ENCODE assay signal across 28 cellular contexts in genomic region chr12:105280966-105281693, GRCh38. TPM values are rescaled to one million over a fixed set of nuclear protein-coding genes. Genes with fewer than 3 reads are reported as not detected.
DNase-seq lines count a peak whose midpoint lies in the region; FAIRE-seq and TF ChIP-seq lines count a peak whose summit lies in the region.
"Had no signal": no experiment of that assay in that cellular context is flagged by ENCODE, and none has a peak within 500 bp of the region (broad histone marks: within the 10 kb centered on the region; RNA-seq: fewer than 3 reads in every experiment).

No MANE protein-coding gene starts in this region.

- H3K4me1 ChIP-seq in endothelial cell of umbilical vein (ENCODE audit: control insufficient read depth, extremely low read depth, insufficient read depth, low read length), result peaks cover 9% of the 10 kb centered on the region
- H3K4me1 ChIP-seq in mucosa of stomach (ENCODE audit: control insufficient read depth, insufficient read depth, low read length), result peaks cover 23% of the 10 kb centered on the region
- H3K4me1 ChIP-seq in H9 (ENCODE audit: insufficient read depth, low read length), result no peaks in the 10 kb centered on the region
- H3K4me1 ChIP-seq: adrenal gland, heart left ventricle, spleen had no signal

- no peaks in the 10 kb centered on the region for H3K79me2 ChIP-seq in endothelial cell of umbilical vein (ENCODE audit: control insufficient read depth, insufficient read depth, low read length)
- no peaks in the 10 kb centered on the region for H3K79me2 ChIP-seq in H9 (ENCODE audit: insufficient read depth, low read length)

- H4K8ac ChIP-seq in H9 (replicated peaks; ENCODE audit: insufficient read length, low read depth, low read length), result no peak overlapping the region

- no peak overlapping the region for H2AK5ac ChIP-seq in H9 (ENCODE audit: insufficient read length, low read length)

- peaks cover 7% of the 10 kb centered on the region for H3K27me3 Mint-ChIP-seq in H9 (ENCODE audit: low read depth)
- H3K27me3 Mint-ChIP-seq: stimulated activated memory B cell treated with anti-CD40 and anti-IgM and Interleukin-4, amounts not matched to agents 10 μg/mL and 1 μg/mL and 100 μg/mL, for 72 hours had no signal

- no peaks in the 10 kb centered on the region for H3K36me3 Mint-ChIP-seq in H9 (ENCODE audit: insufficient read depth in 1 of 3, low read depth in 3 of 3)
- H3K36me3 Mint-ChIP-seq: memory B cell; naive B cell; stimulated activated memory B cell treated with anti-CD40 and anti-IgM and Interleukin-4, amounts not matched to agents 10 μg/mL and 1 μg/mL and 100 μg/mL, for 72 hours had no signal

- H3T11ph ChIP-seq in H9 (ENCODE audit: low read length), result no peak overlapping the region

- H4K91ac ChIP-seq in H9 (ENCODE audit: insufficient read length, low read depth, low read length), result no peak overlapping the region

- H3K27ac ChIP-seq in endothelial cell of umbilical vein (ENCODE audit: insufficient read depth, low read depth, low read length) (no peak overlapping the region), H9 (ENCODE audit: insufficient read length, low read depth, low read length) (no peak overlapping the region)
- H3K27ac ChIP-seq: adrenal gland, cardiac muscle cell, heart left ventricle, SK-N-MC, spleen, suprapubic skin had no signal

- dilution Hi-C loops in endothelial cell of umbilical vein (cut with MboI; ENCODE audit: extremely low pct_ligation_motif_present, low sequenced_read_pairs), result no loop called here

- peak; percentile 62 for FAIRE-seq in endothelial cell of umbilical vein (lab: Jason Lieb, UNC)

- H2BK20ac ChIP-seq in H9 (ENCODE audit: low read depth, low read length, poor library complexity, severe bottlenecking), result no peak overlapping the region

- H3K27me3 ChIP-seq in endothelial cell of umbilical vein (ENCODE audit: control insufficient read depth in 2 of 2, insufficient read depth in 2 of 2, low read length in 2 of 2), result no peaks in the 10 kb centered on the region
- no peaks in the 10 kb centered on the region for H3K27me3 ChIP-seq in mucosa of stomach (ENCODE audit: control insufficient read depth, insufficient read depth, low read length)
- H3K27me3 ChIP-seq in H9 (ENCODE audit: insufficient read depth, low read length), result no peaks in the 10 kb centered on the region
- H3K27me3 ChIP-seq: suprapubic skin had no signal

- H3K23ac ChIP-seq in H9 (ENCODE audit: insufficient read length, low read depth, low read length), result no peak overlapping the region

- H3K4me1 Mint-ChIP-seq in H9, result peaks cover 5 to 14% of the 10 kb centered on the region in 2 experiments
- H3K4me1 Mint-ChIP-seq: naive B cell; stimulated activated memory B cell treated with anti-CD40 and anti-IgM and Interleukin-4, amounts not matched to agents 10 μg/mL and 1 μg/mL and 100 μg/mL, for 72 hours had no signal

- H4K5ac ChIP-seq in H9 (ENCODE audit: insufficient read length, low read depth, low read length), result no peak overlapping the region

- no peak overlapping the region for H3K27ac Mint-ChIP-seq in H9
- H3K27ac Mint-ChIP-seq: activated CD4-positive, alpha-beta T cell treated with anti-CD3 and anti-CD28 coated beads, Interleukin-2, amount 10 ng/mL, durations not matched to agents 24 days and 14 days; CD4-positive, alpha-beta T cell; memory B cell; naive B cell; stimulated activated memory B cell treated with anti-CD40 and anti-IgM and Interleukin-4, amounts not matched to agents 10 μg/mL and 1 μg/mL and 100 μg/mL, for 72 hours had no signal

- H3K9ac ChIP-seq in endothelial cell of umbilical vein (replicated peaks; ENCODE audit: extremely low read depth, insufficient read depth, low read length) (no peak overlapping the region), mucosa of stomach (ENCODE audit: low read length) (peak overlapping the region; percentile 46), H9 (ENCODE audit: extremely low read depth, insufficient read length, low read length) (no peak overlapping the region)

- peak overlapping the region; percentile 23 for H2AFZ ChIP-seq in endothelial cell of umbilical vein (ENCODE audit: low read depth, low read length)
- H2AFZ ChIP-seq in H9 (ENCODE audit: low read length), result no peak overlapping the region

- DNase-seq in ACHN (peak; percentile 17), M059J (ENCODE audit: low read depth) (peak; percentile 50), endothelial cell of umbilical vein (ENCODE audit: low read depth, low spot score) (peak; percentile 18), cerebellar nuclear complex (lab: John Stamatoyannopoulos, UW) (no peak), HCEC 1CT (no peak), H9 (no peak)
- DNase-seq: activated CD4-positive, alpha-beta T cell treated with anti-CD3 and anti-CD28 coated beads, Interleukin-2, amount 10 ng/mL, durations not matched to agents 24 days and 14 days; activated naive CD4-positive, alpha-beta T cell treated with Interleukin-2 at 50 U/mL for 16 hours; activated T-cell treated with anti-CD3 and anti-CD28 coated beads, Interleukin-2, amount 50 U/mL, for 48 hours; adrenal gland; CD4-positive, alpha-beta T cell; GDM1; GOT3; heart left ventricle; naive B cell; NCI-H1092 treated with DMSO at 0.1 percent for 48 hours; NCI-H2029; NCI-H226; NCI-H748 treated with DMSO at 0.1 percent for 48 hours; RPMI8226; spleen; stimulated activated CD4-positive, alpha-beta T cell treated with anti-CD3 and anti-CD28 coated beads, Interleukin-4, amount 100 ng/mL, for 1 hour had no signal

- H3K9me3 Mint-ChIP-seq in H9, result no peaks in the 10 kb centered on the region
- H3K9me3 Mint-ChIP-seq: CD4-positive, alpha-beta T cell; memory B cell; stimulated activated memory B cell treated with anti-CD40 and anti-IgM and Interleukin-4, amounts not matched to agents 10 μg/mL and 1 μg/mL and 100 μg/mL, for 72 hours had no signal

- no TSS peak for BruUV-seq in endothelial cell of umbilical vein (replicated peaks; lab: Mats Ljungman, UMichigan)

- no peak overlapping the region for H3K4me3 Mint-ChIP-seq in H9
- H3K4me3 Mint-ChIP-seq: activated CD4-positive, alpha-beta T cell treated with anti-CD3 and anti-CD28 coated beads, Interleukin-2, amount 10 ng/mL, durations not matched to agents 24 days and 14 days; CD4-positive, alpha-beta T cell; memory B cell; naive B cell; stimulated activated memory B cell treated with anti-CD40 and anti-IgM and Interleukin-4, amounts not matched to agents 10 μg/mL and 1 μg/mL and 100 μg/mL, for 72 hours had no signal

- H3K56ac ChIP-seq in H9 (ENCODE audit: insufficient read length, low read depth, low read length), result no peak overlapping the region

- no peak overlapping the region for H3K4ac ChIP-seq in H9 (ENCODE audit: low read depth, low read length)

- H2BK5ac ChIP-seq in H9 (ENCODE audit: insufficient read length, low read length), result no peak overlapping the region

- no peak overlapping the region for H3K4me3 ChIP-seq in endothelial cell of umbilical vein (replicated peaks in 1 of 3; ENCODE audit: insufficient read depth in 1 of 3, low read depth in 1 of 3, low read length in 3 of 3)
- no peak overlapping the region for H3K4me3 ChIP-seq in mucosa of stomach (ENCODE audit: low read length)
- H3K4me3 ChIP-seq: adrenal gland, cardiac muscle cell, heart left ventricle, SK-N-MC, spleen, suprapubic skin had no signal

- H2BK15ac ChIP-seq in H9 (ENCODE audit: low read depth, low read length), result no peak overlapping the region

- no peak overlapping the region for H3K14ac ChIP-seq in H9 (ENCODE audit: insufficient read depth, low read length)

- WGBS in H9 (ENCODE audit: extremely low coverage, insufficient read length, low lambda C conversion rate), result no CpG with 5 or more reads among the region's 6 CpGs

- POLR2A ChIA-PET in endothelial cell of umbilical vein (lab: Charles Lee), result no interaction called here

- no peak for TF ChIP-seq CTCF in endothelial cell of umbilical vein (IDR thresholded peaks at IDR 0.05; ENCODE audit: extremely low read depth in 1 of 2, insufficient read depth in 1 of 2, low read depth in 1 of 2, low read length in 2 of 2)
- TF ChIP-seq CTCF in H9 (conservative IDR thresholded peaks at IDR 0.05), result no peak

- H3K36me3 ChIP-seq in endothelial cell of umbilical vein (ENCODE audit: control insufficient read depth in 2 of 2, extremely low read depth in 1 of 2, insufficient read depth in 2 of 2, low read length in 2 of 2) (no peaks in the 10 kb centered on the region), mucosa of stomach (ENCODE audit: control insufficient read depth, insufficient read depth, low read length) (no peaks in the 10 kb centered on the region)
- H3K36me3 ChIP-seq: adrenal gland, cardiac muscle cell, heart left ventricle, spleen, suprapubic skin had no signal

- no peaks in the 10 kb centered on the region for H3K79me1 ChIP-seq in H9 (ENCODE audit: insufficient read depth, low read depth, low read length, poor library complexity, severe bottlenecking)

- in situ Hi-C loops in ACHN (cut with HindIII; ENCODE audit: low pct_ligation_motif_present, low pct_unique_long_range_greater_than_20kb, low sequenced_read_pairs), result no loop called here

- intact Hi-C loops in endothelial cell of umbilical vein (cut with micrococcal nuclease), result no loop called here

- no peak overlapping the region for H2BK12ac ChIP-seq in H9 (ENCODE audit: insufficient read length, low read depth, low read length)

- H3K9me1 ChIP-seq in endothelial cell of umbilical vein (replicated peaks; ENCODE audit: control insufficient read depth, extremely low read depth, insufficient read depth, low read length), result no peaks in the 10 kb centered on the region

- no peaks in the 10 kb centered on the region for H3K23me2 ChIP-seq in H9 (ENCODE audit: insufficient read length, low read depth, low read length, poor library complexity, severe bottlenecking)

- H2BK120ac ChIP-seq in H9 (ENCODE audit: low read depth, low read length, poor library complexity, severe bottlenecking), result no peak overlapping the region

- CTCF ChIA-PET in endothelial cell of umbilical vein (lab: Charles Lee), result no interaction called here

- no peak overlapping the region for H3K18ac ChIP-seq in H9 (ENCODE audit: insufficient read length, low read depth, low read length)

- H3K9me3 ChIP-seq in endothelial cell of umbilical vein (replicated peaks; ENCODE audit: control insufficient read depth, insufficient read depth, low read length) (no peaks in the 10 kb centered on the region), mucosa of stomach (ENCODE audit: control insufficient read depth, low read length) (no peaks in the 10 kb centered on the region), H9 (ENCODE audit: control insufficient read depth, low read depth, low read length) (no peaks in the 10 kb centered on the region)
- H3K9me3 ChIP-seq: adrenal gland, heart left ventricle, spleen, suprapubic skin had no signal

- TF ChIP-seq POLR2A in endothelial cell of umbilical vein (IDR thresholded peaks at IDR 0.05; ENCODE audit: low read depth, low read length), result no peak

- no peak overlapping the region for H3K4me2 ChIP-seq in endothelial cell of umbilical vein (ENCODE audit: insufficient read depth, low read length)
- no peak overlapping the region for H3K4me2 ChIP-seq in H9 (ENCODE audit: insufficient read depth, insufficient read length, low read length)

- H4K20me1 ChIP-seq in endothelial cell of umbilical vein (replicated peaks; ENCODE audit: control insufficient read depth, extremely low read depth, insufficient read depth, low read length) (no peaks in the 10 kb centered on the region), H9 (ENCODE audit: control insufficient read depth, insufficient read depth, insufficient read length) (no peaks in the 10 kb centered on the region)

RNA-seq across cellular contexts. Expression of gene APPL2, which starts 45.2 kb away (rescaled TPM):
- total RNA-seq in M059J (2014; rRNA removed; shearing (Covaris generic)), result 21.4 and 41.3 TPM in 2 replicates
- 21.4 and 31.8 TPM in 2 replicates for total RNA-seq in endothelial cell of umbilical vein
- polyA plus RNA-seq in endothelial cell of umbilical vein, result 8.1 and 9.2 TPM in 2 replicates
- 11.0 and 11.6 TPM in 2 replicates for polyA plus RNA-seq in endothelial cell of umbilical vein (2011; cell fraction: cytosol; rRNA removed)
- polyA plus RNA-seq in endothelial cell of umbilical vein (2011; cell fraction: nucleus; rRNA removed), result 52.5 and 58.8 TPM in 2 replicates
- 21.9 and 23.1 TPM in 2 replicates for polyA plus RNA-seq in endothelial cell of umbilical vein (2012)
- polyA minus RNA-seq in endothelial cell of umbilical vein, result 30.0 and 38.2 TPM in 2 replicates
- 7.4 TPM for polyA minus RNA-seq in endothelial cell of umbilical vein (2011; cell fraction: cytosol; rRNA and poly(A)+ RNA removed)
- 59.7 and 67.9 TPM in 2 replicates for polyA minus RNA-seq in endothelial cell of umbilical vein (2011; cell fraction: nucleus; rRNA and poly(A)+ RNA removed)
- total RNA-seq in H9 (2021), result 17.0 and 18.5 TPM in 2 replicates

RNA-seq across cellular contexts. Expression of gene C12orf75, which starts 49.4 kb away (rescaled TPM):
- 555 and 669 TPM in 2 replicates for total RNA-seq in M059J (2014; rRNA removed; shearing (Covaris generic))
- total RNA-seq in endothelial cell of umbilical vein (60.7 and 73.6 TPM in 2 replicates), H9 (2021) (34.9 and 37.9 TPM in 2 replicates)
- 23.6 and 27.6 TPM in 2 replicates for polyA plus RNA-seq in endothelial cell of umbilical vein
- 46.4 and 50.6 TPM in 2 replicates for polyA plus RNA-seq in endothelial cell of umbilical vein (2011; cell fraction: cytosol; rRNA removed)
- 21.8 and 23.3 TPM in 2 replicates for polyA plus RNA-seq in endothelial cell of umbilical vein (2011; cell fraction: nucleus; rRNA removed)
- polyA plus RNA-seq in endothelial cell of umbilical vein (2012), result 47.1 and 71.8 TPM in 2 replicates
- 12.2 and 19.7 TPM in 2 replicates for polyA minus RNA-seq in endothelial cell of umbilical vein
- polyA minus RNA-seq in endothelial cell of umbilical vein (2011; cell fraction: cytosol; rRNA and poly(A)+ RNA removed), result 16.0 TPM
- polyA minus RNA-seq in endothelial cell of umbilical vein (2011; cell fraction: nucleus; rRNA and poly(A)+ RNA removed), result 10.0 and 18.5 TPM in 2 replicates

Comparison
In these comparisons a context has a peak if more than half of its experiments do, and no peak if none do; other contexts are left out.
1. DNase-seq: peak in ACHN (single experiment), M059J (single experiment) and endothelial cell of umbilical vein (single experiment); none in cerebellar nuclear complex (0 of 2), HCEC 1CT (single experiment) and H9 (single experiment).